8 cellular contexts compared by ENCODE assay signal in the genomic region with DNA sequence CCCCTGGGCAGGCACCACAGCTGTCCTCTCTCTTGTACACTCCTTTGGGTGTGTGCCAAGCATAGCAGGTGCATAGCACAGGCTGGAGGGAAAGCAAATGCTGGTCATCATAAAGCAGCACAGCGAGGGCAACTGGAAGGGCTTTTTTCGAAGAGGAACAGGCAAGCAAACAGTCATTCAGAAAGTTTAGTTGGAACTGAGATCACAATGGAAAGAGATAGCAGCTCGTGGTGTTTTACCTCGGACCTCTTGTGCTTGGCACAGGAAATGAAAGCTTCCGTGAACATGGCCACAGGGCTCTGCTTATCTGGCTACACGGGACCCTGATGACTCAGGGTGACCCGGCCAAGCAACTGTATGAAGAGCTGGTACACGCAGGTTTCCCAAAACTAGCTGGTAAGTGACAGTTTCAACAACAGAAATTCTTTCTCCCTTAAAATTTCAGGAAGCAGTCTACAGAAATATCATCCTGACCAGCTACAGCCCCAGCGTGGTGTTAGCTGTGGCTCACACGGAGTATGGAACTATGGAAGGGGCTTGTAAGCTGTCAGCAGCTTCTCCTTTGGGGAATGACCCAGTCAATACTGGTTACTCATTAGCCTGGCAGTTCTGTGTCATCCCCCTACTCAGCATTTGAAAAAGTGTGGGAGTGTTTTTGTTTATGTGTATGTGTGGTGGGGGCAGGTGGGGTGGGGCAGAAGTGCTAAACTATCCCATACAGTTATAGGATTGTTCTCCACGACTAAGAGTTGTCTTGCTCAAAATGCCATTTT. TPM values are rescaled to one million over a fixed set of nuclear protein-coding genes. Genes with fewer than 3 reads are reported as not detected.
DNase-seq lines count a peak whose midpoint lies in the region; ATAC-seq, FAIRE-seq and TF ChIP-seq lines count a peak whose summit lies in the region.

No MANE protein-coding gene starts in this region.

- intact Hi-C loops in PC-3 (cut with micrococcal nuclease): loop anchor here (5.0 kb wide), 1 partner anchor 87 kb away; no protein-coding TSS in a partner anchor
- intact Hi-C loops in HepG2 (cut with micrococcal nuclease; ENCODE audit: unreplicated experiment): no loop called here
- intact Hi-C loops in ascending aorta (cut with DNase I): no loop called here

- H3K9ac ChIP-seq in PC-3 (ENCODE audit: low read length) (no peak overlapping the region), HepG2 (ENCODE audit: insufficient read depth, low read depth, low read length) (peak overlapping the region; percentile 38)

- no peak for TF ChIP-seq EP300 in HepG2 (IDR thresholded peaks at IDR 0.05; ENCODE audit: low read depth in 2 of 2, low read length in 2 of 2)
- TF ChIP-seq EP300 in HepG2 (CRISPR knock-in tag; IDR thresholded peaks at IDR 0.05; ENCODE audit: borderline replicate concordance): no peak

- H3K9me2 ChIP-seq in PC-3 (replicated peaks; ENCODE audit: low read length): no peaks in the 10 kb centered on the region

- TF ChIP-seq RAD21 in HepG2 (CRISPR knock-in tag; IDR thresholded peaks at IDR 0.05): no peak

- 4% methylated on average over 11 of the region's 11 CpGs for WGBS in HepG2 (ENCODE audit: low lambda C conversion rate)

- H3K27me3 ChIP-seq in PC-3 (ENCODE audit: low read length): no peaks in the 10 kb centered on the region
- H3K27me3 ChIP-seq in HepG2 (ENCODE audit: control insufficient read depth in 1 of 2, insufficient read depth in 2 of 2, low read length in 2 of 2): no peaks in the 10 kb centered on the region
- H3K27me3 ChIP-seq in ascending aorta: no peaks in the 10 kb centered on the region

- peaks cover 16% of the 10 kb centered on the region for H3K4me1 ChIP-seq in PC-3 (ENCODE audit: insufficient read depth, low read length)
- H3K4me1 ChIP-seq in HepG2 (ENCODE audit: insufficient read depth, low read length): peaks cover 19% of the 10 kb centered on the region
- no peaks in the 10 kb centered on the region for H3K4me1 ChIP-seq in ascending aorta

- H3K27ac ChIP-seq in PC-3 (ENCODE audit: low read length): peak overlapping the region; percentile 36; the same call in 1 of the 2 replicates
- no peak overlapping the region for H3K27ac ChIP-seq in HepG2 (ENCODE audit: extremely low read length, insufficient read depth, low read length)
- H3K27ac ChIP-seq in ascending aorta: no peak overlapping the region

- in situ Hi-C loops in HepG2 (cut with HindIII; ENCODE audit: extremely low pct_ligation_motif_present, low pct_unique_long_range_greater_than_20kb): no loop called here

- H3K9me3 ChIP-seq in PC-3 (ENCODE audit: low read length): no peaks in the 10 kb centered on the region
- H3K9me3 ChIP-seq in HepG2 (ENCODE audit: low read length): no peaks in the 10 kb centered on the region
- no peaks in the 10 kb centered on the region for H3K9me3 ChIP-seq in ascending aorta

- no TSS peak for BruUV-seq in PC-3 (replicated peaks; lab: Mats Ljungman, UMichigan)
- BruUV-seq in HepG2 (replicated peaks; lab: Mats Ljungman, UMichigan): no TSS peak

- DNase-seq in DMS53 (lab: John Stamatoyannopoulos, UW) (peak; percentile 92), PC-3 (peak; percentile 43), HepG2 (ENCODE audit: low spot score) (peak; percentile 39), ascending aorta (ENCODE audit: low spot score in 2 of 2) (no peak)
- peak; percentile 82 for DNase-seq in activated effector memory CD4-positive, alpha-beta T cell treated with anti-CD3 and anti-CD28 coated beads, Interleukin-2, amount 50 U/mL, for 16 hours
- peak; percentile 4 to 5 for DNase-seq in stimulated activated CD8-positive, alpha-beta memory T cell treated with anti-CD3 and anti-CD28 coated beads, Interleukin-7, amount 100 ng/mL, for 1 hour (ENCODE audit: low read depth in 2 of 2)

- TF ChIP-seq CTCF in PC-3 (conservative IDR thresholded peaks at IDR 0.05; ENCODE audit: low read depth, low read length) (no peak), HepG2 (CRISPR knock-in tag; IDR thresholded peaks at IDR 0.05) (no peak), ascending aorta (IDR thresholded peaks at IDR 0.05) (no peak)

- peaks cover 5% of the 10 kb centered on the region; the same call in 1 of the 2 replicates for H3K36me3 ChIP-seq in PC-3 (ENCODE audit: low read depth, low read length)
- 0 out of 5 replicates have a peak, but pooled peaks cover 0 to 2% of the 10 kb centered on the region in 2 experiments for H3K36me3 ChIP-seq in HepG2 (replicated peaks in 1 of 2; ENCODE audit: control insufficient read depth in 1 of 2, insufficient read depth in 2 of 2, low read length in 2 of 2)
- H3K36me3 ChIP-seq in ascending aorta: peaks cover 0 to 7% of the 10 kb centered on the region in 2 donors

- peak; percentile 49 for FAIRE-seq in HepG2 (lab: Jason Lieb, UNC)

- H3K4me3 ChIP-seq in PC-3 (ENCODE audit: low read length) (peak overlapping the region; percentile 42; the same call in 1 of the 2 replicates), HepG2 (replicated peaks in 1 of 3; ENCODE audit: insufficient read depth in 1 of 3, low read depth in 2 of 3, low read length in 3 of 3) (peak overlapping the region; percentile 32 to 62 (median 59); a peak in 5 of 6 replicates), ascending aorta (peak overlapping the region in 1 of 2 donors; percentile 18)

- H3K79me2 ChIP-seq in PC-3 (ENCODE audit: low read length) (no peaks in the 10 kb centered on the region), HepG2 (ENCODE audit: insufficient read depth, low read length) (no peaks in the 10 kb centered on the region)

- H2AFZ ChIP-seq in PC-3 (ENCODE audit: low read length): peak overlapping the region; percentile 43
- H2AFZ ChIP-seq in HepG2 (ENCODE audit: low read length): peak overlapping the region; percentile 87

- no peak for TF ChIP-seq POLR2A in HepG2 (IDR thresholded peaks at IDR 0.05; ENCODE audit: insufficient read depth in 1 of 2, low read depth in 2 of 2, low read length in 2 of 2)

- CTCF ChIA-PET in PC-3 (lab: Charles Lee): interaction anchor here (0.5 kb wide), 1 partner anchor 48 kb away, joined by 3 read pairs; a partner anchor contains a TSS
- CTCF ChIA-PET in HepG2 (lab: Yijun Ruan, JAX; ENCODE audit: low intra/inter-chr PET ratio, low total read pairs): no interaction called here

- POLR2A ChIA-PET in PC-3 (lab: Charles Lee; ENCODE audit: unreplicated experiment) (interaction anchor here (0.5 to 0.6 kb wide), 2 partner anchors 13 to 160 kb away, joined by 4 to 5 read pairs; no protein-coding TSS in a partner anchor), HepG2 (lab: Yijun Ruan, JAX) (interaction anchor here (0.9 to 1.4 kb wide), 3 partner anchors 48 to 295 kb away, joined by 3 to 4 read pairs (median 4); a partner anchor contains a TSS)

- H3K4me2 ChIP-seq in PC-3 (ENCODE audit: low read length): peak overlapping the region; percentile 84
- peak overlapping the region; percentile 90 for H3K4me2 ChIP-seq in HepG2 (ENCODE audit: low read depth, low read length)

- H4K20me1 ChIP-seq in PC-3 (ENCODE audit: low read length) (no peaks in the 10 kb centered on the region), HepG2 (ENCODE audit: insufficient read depth, low read length) (no peaks in the 10 kb centered on the region)

- H3F3A ChIP-seq in PC-3 (ENCODE audit: low read length, unreplicated experiment): no peaks in the 10 kb centered on the region

- ATAC-seq in GM19397 (IDR thresholded peaks at IDR 0.05; ENCODE audit: unreplicated experiment): peak; percentile 90
- ATAC-seq in HG03520 (IDR thresholded peaks at IDR 0.05; ENCODE audit: unreplicated experiment): peak; percentile 86
- ATAC-seq in PC-3: peak; percentile 72
- ATAC-seq in HepG2: peak; percentile 92

RNA-seq across cellular contexts. Expression of a gene that starts 48.1 kb away (rescaled TPM):
- total RNA-seq in PC-3 (2014; rRNA removed) (8.1 and 9.7 TPM in 2 replicates), HepG2 (2016; rRNA removed; fragmentation: Illumina TruSeq; extraction: Trizol) (9.3 and 13.1 TPM in 2 replicates), ascending aorta (5.3 TPM)
- total RNA-seq in HepG2 (2016; cell fraction: cytosol; rRNA removed; fragmentation: Illumina TruSeq; extraction: Trizol; ENCODE audit: low read depth): 5.0 and 6.9 TPM in 2 replicates
- total RNA-seq in HepG2 (2016; cell fraction: insoluble cytoplasmic fraction; rRNA removed; fragmentation: Illumina TruSeq; extraction: Trizol): 9.2 and 11.7 TPM in 2 replicates
- 4.4 and 4.8 TPM in 2 replicates for total RNA-seq in HepG2 (2016; cell fraction: membrane; rRNA removed; fragmentation: Illumina TruSeq; extraction: Trizol)
- total RNA-seq in HepG2 (2016; cell fraction: nucleus; rRNA removed; fragmentation: Illumina TruSeq; extraction: Trizol): 11.7 and 15.5 TPM in 2 replicates
- polyA plus RNA-seq in HepG2 (2011; rRNA removed): 5.7 and 6.9 TPM in 2 replicates
- 4.1 and 4.4 TPM in 2 replicates for polyA plus RNA-seq in HepG2 (2011; cell fraction: cytosol; rRNA removed)
- 7.1 and 9.2 TPM in 2 replicates for polyA plus RNA-seq in HepG2 (2011; cell fraction: nucleus; rRNA removed)
- 4.7 and 5.9 TPM in 2 replicates for polyA plus RNA-seq in HepG2 (2012)
- polyA plus RNA-seq in HepG2 (2016; cell fraction: cytosol; fragmentation: Illumina TruSeq; extraction: Trizol; ENCODE audit: low read depth): 0.94 and 1.6 TPM in 2 replicates
- polyA plus RNA-seq in HepG2 (2016; cell fraction: insoluble cytoplasmic fraction; fragmentation: Illumina TruSeq; extraction: Trizol; ENCODE audit: low read depth): 9.1 and 9.3 TPM in 2 replicates
- polyA plus RNA-seq in HepG2 (2016; cell fraction: membrane; fragmentation: Illumina TruSeq; extraction: Trizol; ENCODE audit: low read depth): 1.8 TPM in 2 replicates
- 15.6 and 20.1 TPM in 2 replicates for polyA plus RNA-seq in HepG2 (2016; cell fraction: nucleus; fragmentation: Illumina TruSeq; extraction: Trizol; ENCODE audit: insufficient read depth, low read depth)
- 4.7 and 12.2 TPM in 2 replicates for polyA minus RNA-seq in HepG2 (2011; rRNA and poly(A)+ RNA removed; ENCODE audit: low replicate concordance)
- 2.9 and 9.3 TPM in 2 replicates for polyA minus RNA-seq in HepG2 (2011; cell fraction: cytosol; rRNA and poly(A)+ RNA removed)
- polyA minus RNA-seq in HepG2 (2011; cell fraction: nucleus; rRNA and poly(A)+ RNA removed): 25.0 and 26.4 TPM in 2 replicates

RNA-seq across cellular contexts. Expression of a gene that starts 57.9 kb away (rescaled TPM):
- 0.04 TPM in 1 of 2 replicates, not detected in the other for total RNA-seq in PC-3 (2014; rRNA removed)
- 0.14 and 0.27 TPM in 2 replicates for total RNA-seq in HepG2 (2016; rRNA removed; fragmentation: Illumina TruSeq; extraction: Trizol)
- total RNA-seq in HepG2 (2016; cell fraction: cytosol; rRNA removed; fragmentation: Illumina TruSeq; extraction: Trizol; ENCODE audit: low read depth): 0.09 TPM in 1 of 2 replicates, not detected in the other
- total RNA-seq in HepG2 (2016; cell fraction: insoluble cytoplasmic fraction; rRNA removed; fragmentation: Illumina TruSeq; extraction: Trizol): 0.32 and 0.34 TPM in 2 replicates
- total RNA-seq in HepG2 (2016; cell fraction: membrane; rRNA removed; fragmentation: Illumina TruSeq; extraction: Trizol): 0.17 and 0.22 TPM in 2 replicates
- 0.47 and 1.2 TPM in 2 replicates for total RNA-seq in HepG2 (2016; cell fraction: nucleus; rRNA removed; fragmentation: Illumina TruSeq; extraction: Trizol)
- polyA plus RNA-seq in HepG2 (2011; rRNA removed): 0.12 and 0.16 TPM in 2 replicates
- polyA plus RNA-seq in HepG2 (2011; cell fraction: cytosol; rRNA removed): 0.04 and 0.06 TPM in 2 replicates
- 0.43 and 0.56 TPM in 2 replicates for polyA plus RNA-seq in HepG2 (2011; cell fraction: nucleus; rRNA removed)
- polyA plus RNA-seq in HepG2 (2012): 0.19 and 0.20 TPM in 2 replicates
- 0.06 and 0.08 TPM in 2 replicates for polyA plus RNA-seq in HepG2 (2016; cell fraction: cytosol; fragmentation: Illumina TruSeq; extraction: Trizol; ENCODE audit: low read depth)
- polyA plus RNA-seq in HepG2 (2016; cell fraction: insoluble cytoplasmic fraction; fragmentation: Illumina TruSeq; extraction: Trizol; ENCODE audit: low read depth): 0.22 TPM in 1 of 2 replicates, not detected in the other
- polyA plus RNA-seq in HepG2 (2016; cell fraction: membrane; fragmentation: Illumina TruSeq; extraction: Trizol; ENCODE audit: low read depth): 0.16 TPM in 1 of 2 replicates, not detected in the other
- 0.33 TPM in 2 replicates for polyA plus RNA-seq in HepG2 (2016; cell fraction: nucleus; fragmentation: Illumina TruSeq; extraction: Trizol; ENCODE audit: insufficient read depth, low read depth)
- polyA minus RNA-seq in HepG2 (2011; rRNA and poly(A)+ RNA removed; ENCODE audit: low replicate concordance): not detected in 2 replicates
- not detected in 2 replicates for polyA minus RNA-seq in HepG2 (2011; cell fraction: cytosol; rRNA and poly(A)+ RNA removed)
- polyA minus RNA-seq in HepG2 (2011; cell fraction: nucleus; rRNA and poly(A)+ RNA removed): 1.4 and 2.3 TPM in 2 replicates
- not detected for total RNA-seq in ascending aorta

Comparison
In these comparisons a context has a peak if more than half of its experiments do, and no peak if none do; other contexts are left out.
1. DNase-seq: peak in DMS53 (single experiment), PC-3 (single experiment), activated effector memory CD4-positive, alpha-beta T cell treated with anti-CD3 and anti-CD28 coated beads, Interleukin-2, amount 50 U/mL, for 16 hours (single experiment), HepG2 (single experiment) and stimulated activated CD8-positive, alpha-beta memory T cell treated with anti-CD3 and anti-CD28 coated beads, Interleukin-7, amount 100 ng/mL, for 1 hour (2 of 2); none in ascending aorta (0 of 2).
2. Peak in every context shown above with its lines, with median percentiles within 50 percentile points of each other: ATAC-seq.